In genomic region chr15:99158626-99159412, GRCh38 we compare ENCODE assay signal across 25 cellular contexts. TPM values are rescaled to one million over a fixed set of nuclear protein-coding genes. Genes with fewer than 3 reads are reported as not detected.
DNase-seq lines count a peak whose midpoint lies in the region; ATAC-seq and TF ChIP-seq lines count a peak whose summit lies in the region.
"Had no signal": no experiment of that assay in that cellular context is flagged by ENCODE, and none has a peak within 500 bp of the region (broad histone marks: within the 10 kb centered on the region; RNA-seq: fewer than 3 reads in every experiment).

No MANE protein-coding gene starts in this region.

- no peak overlapping the region for H3K4ac ChIP-seq in mesendoderm (ENCODE audit: low read depth, low read length)

- H3K79me2 ChIP-seq in GM23338 (replicated peaks; ENCODE audit: insufficient read depth) (no peaks in the 10 kb centered on the region), mesendoderm (ENCODE audit: control insufficient read depth, insufficient read depth, low read length) (no peaks in the 10 kb centered on the region), OCI-LY7 (ENCODE audit: insufficient read depth, low read depth, low read length) (no peaks in the 10 kb centered on the region)

- no peak for TF ChIP-seq POLR2A in Peyer's patch (IDR thresholded peaks at IDR 0.05)

- H3K27me3 ChIP-seq in GM23338 (ENCODE audit: insufficient read depth), result no peaks in the 10 kb centered on the region
- H3K27me3 ChIP-seq in mesendoderm (ENCODE audit: insufficient read depth, low read length, poor library complexity), result no peaks in the 10 kb centered on the region
- no peaks in the 10 kb centered on the region for H3K27me3 ChIP-seq in Peyer's patch
- no peaks in the 10 kb centered on the region for H3K27me3 ChIP-seq in lower lobe of right lung (ENCODE audit: low read depth)
- H3K27me3 ChIP-seq: right atrium auricular region, SJCRH30, stomach had no signal

- peaks cover 5% of the 10 kb centered on the region for H3K4me1 Mint-ChIP-seq in GM23338
- H3K4me1 Mint-ChIP-seq in neural crest cell, result peaks cover 14% of the 10 kb centered on the region

- CTCF ChIA-PET in OCI-LY7 (lab: Charles Lee; ENCODE audit: unreplicated experiment), result no interaction called here

- H3K36me3 ChIP-seq in GM23338 (ENCODE audit: insufficient read depth), result no peaks in the 10 kb centered on the region
- H3K36me3 ChIP-seq in mesendoderm (ENCODE audit: control insufficient read depth, insufficient read depth, low read length), result no peaks in the 10 kb centered on the region
- H3K36me3 ChIP-seq in Peyer's patch, result peaks cover 0 to 14% (median 0%) of the 10 kb centered on the region in 3 donors
- peaks cover 20% of the 10 kb centered on the region for H3K36me3 ChIP-seq in lower lobe of right lung
- no peaks in the 10 kb centered on the region for H3K36me3 ChIP-seq in OCI-LY7 (ENCODE audit: insufficient read depth, low read length)

- H3K27ac ChIP-seq in GM23338 (ENCODE audit: low read depth), result no peak overlapping the region
- no peak overlapping the region for H3K27ac ChIP-seq in coronary artery
- H3K27ac ChIP-seq in mesendoderm (ENCODE audit: low read depth, low read length), result no peak overlapping the region
- no peak overlapping the region for H3K27ac ChIP-seq in Peyer's patch
- H3K27ac ChIP-seq in lower lobe of right lung, result no peak overlapping the region
- H3K27ac ChIP-seq in OCI-LY7 (ENCODE audit: low read depth, low read length, poor library complexity, severe bottlenecking), result no peak overlapping the region
- H3K27ac ChIP-seq: C4-2B, right atrium auricular region, SJCRH30 had no signal

- ATAC-seq in GM23338, result no peak
- ATAC-seq in lower lobe of right lung, result no peak
- ATAC-seq: activated naive CD4-positive, alpha-beta T cell treated with anti-CD3 and anti-CD28 coated beads, Interleukin-2, amount 50 U/mL, for 72 hours; Panc1 had no signal

- no peaks in the 10 kb centered on the region for H3K79me1 ChIP-seq in mesendoderm (ENCODE audit: low read length)

- H3K4me2 ChIP-seq in GM23338 (no peak overlapping the region), mesendoderm (ENCODE audit: low read length) (no peak overlapping the region), OCI-LY7 (ENCODE audit: low read length) (no peak overlapping the region)

- H4K5ac ChIP-seq in mesendoderm (ENCODE audit: low read length), result no peak overlapping the region

- no peak overlapping the region for H3K9ac ChIP-seq in mesendoderm (ENCODE audit: low read length)

- no peaks in the 10 kb centered on the region for H3K9me3 Mint-ChIP-seq in GM23338
- peaks cover 3% of the 10 kb centered on the region for H3K9me3 Mint-ChIP-seq in neural crest cell
- H3K9me3 Mint-ChIP-seq: activated CD4-positive, alpha-beta T cell treated with anti-CD3 and anti-CD28 coated beads, Interleukin-2, amount 10 ng/mL, durations not matched to agents 24 days and 14 days; activated naive CD4-positive, alpha-beta T cell treated with anti-CD3 and anti-CD28 coated beads, Interleukin-2, amount 50 U/mL, for 72 hours; activated T-helper 1 cell treated with anti-CD3 and anti-CD28 coated beads, Interleukin-12 subunit alpha, Interleukin-12 subunit beta, Interleukin-2, Interleukin-4 antibody, amounts not matched to agents 30 ng/mL and 10 ng/mL and 1 ng/mL, durations not matched to agents 14 hours and 24 hours and 36 hours; immature natural killer cell; type B pancreatic cell had no signal

- no peaks in the 10 kb centered on the region for H3K9me3 ChIP-seq in Peyer's patch
- no peaks in the 10 kb centered on the region for H3K9me3 ChIP-seq in lower lobe of right lung
- no peaks in the 10 kb centered on the region for H3K9me3 ChIP-seq in OCI-LY7 (ENCODE audit: low read length)
- H3K9me3 ChIP-seq: right atrium auricular region, SJCRH30, stomach had no signal

- TF ChIP-seq CTCF in GM23338 (conservative IDR thresholded peaks at IDR 0.05; ENCODE audit: low read depth in 2 of 2) (no peak), coronary artery (IDR thresholded peaks at IDR 0.05) (no peak), neural crest cell (conservative IDR thresholded peaks at IDR 0.05) (no peak), Peyer's patch (IDR thresholded peaks at IDR 0.05) (no peak), lower lobe of right lung (IDR thresholded peaks at IDR 0.05) (no peak), OCI-LY7 (conservative IDR thresholded peaks at IDR 0.05; ENCODE audit: low read length) (no peak)

- H3K4me3 Mint-ChIP-seq in GM23338, result no peak overlapping the region
- no peak overlapping the region for H3K4me3 Mint-ChIP-seq in neural crest cell
- H3K4me3 Mint-ChIP-seq: activated CD4-positive, alpha-beta T cell treated with anti-CD3 and anti-CD28 coated beads, Interleukin-2, amount 10 ng/mL, durations not matched to agents 24 days and 14 days; activated T-helper 1 cell treated with anti-CD3 and anti-CD28 coated beads, Interleukin-12 subunit alpha, Interleukin-12 subunit beta, Interleukin-2, Interleukin-4 antibody, amounts not matched to agents 30 ng/mL and 10 ng/mL and 1 ng/mL, durations not matched to agents 14 hours and 24 hours and 36 hours; immature natural killer cell; type B pancreatic cell had no signal

- H3K36me3 Mint-ChIP-seq in GM23338 (ENCODE audit: low read depth) (peaks cover 3% of the 10 kb centered on the region; the same call in 1 of the 3 replicates), neural crest cell (ENCODE audit: low read depth) (peaks cover 34% of the 10 kb centered on the region)
- H3K36me3 Mint-ChIP-seq: activated naive CD4-positive, alpha-beta T cell treated with anti-CD3 and anti-CD28 coated beads, Interleukin-2, amount 50 U/mL, for 72 hours; immature natural killer cell had no signal

- H3K9me2 ChIP-seq in GM23338 (ENCODE audit: insufficient read depth) (no peaks in the 10 kb centered on the region), OCI-LY7 (ENCODE audit: insufficient read depth, low read length) (no peaks in the 10 kb centered on the region)

- DNase-seq in ACHN (peak; percentile 22), GM23338 (ENCODE audit: low spot score) (no peak), coronary artery (ENCODE audit: low spot score) (peak; percentile 53), neural crest cell (ENCODE audit: low read depth, low spot score) (no peak), mesendoderm (no peak), Peyer's patch (no peak), lower lobe of right lung (no peak), OCI-LY7 (ENCODE audit: low spot score) (no peak)
- DNase-seq: activated CD4-positive, alpha-beta T cell treated with anti-CD3 and anti-CD28 coated beads, Interleukin-2, amount 10 ng/mL, durations not matched to agents 24 days and 14 days; aorta; dermis blood vessel endothelial cell; foreskin fibroblast; immature natural killer cell; NCI-H1105 treated with DMSO at 0.1 percent for 48 hours; NCI-H510A; occipital lobe; SJCRH30; stomach; T-helper 1 cell had no signal

- in situ Hi-C loops in ACHN (cut with HindIII; ENCODE audit: low pct_ligation_motif_present, low pct_unique_long_range_greater_than_20kb, low sequenced_read_pairs), result no loop called here

- H3K4me3 ChIP-seq in GM23338, result no peak overlapping the region
- H3K4me3 ChIP-seq in coronary artery, result no peak overlapping the region
- H3K4me3 ChIP-seq in mesendoderm (ENCODE audit: low read length), result no peak overlapping the region
- H3K4me3 ChIP-seq in Peyer's patch, result no peak overlapping the region
- no peak overlapping the region for H3K4me3 ChIP-seq in lower lobe of right lung
- no peak overlapping the region for H3K4me3 ChIP-seq in OCI-LY7 (ENCODE audit: low read depth, low read length, poor library complexity, severe bottlenecking)
- H3K4me3 ChIP-seq: right atrium auricular region, SJCRH30, stomach had no signal

- H3K18ac ChIP-seq in mesendoderm (ENCODE audit: low read length), result no peak overlapping the region

- no peak overlapping the region for H3K56ac ChIP-seq in mesendoderm (ENCODE audit: low read length)

- no TSS peak for BruUV-seq in OCI-LY7 (replicated peaks; lab: Mats Ljungman, UMichigan)

- H2AFZ ChIP-seq in GM23338 (no peak overlapping the region), OCI-LY7 (ENCODE audit: low read length) (no peak overlapping the region)

- H3F3A ChIP-seq in GM23338 (replicated peaks; ENCODE audit: low read depth), result no peaks in the 10 kb centered on the region

- H2BK15ac ChIP-seq in mesendoderm (replicated peaks; ENCODE audit: low read depth), result no peak overlapping the region

- H3K23ac ChIP-seq in mesendoderm (ENCODE audit: low read length), result no peak overlapping the region

- H3K27ac Mint-ChIP-seq in GM23338, result peak overlapping the region; percentile 36; the same call in 1 of the 2 replicates
- peak overlapping the region; percentile 73 for H3K27ac Mint-ChIP-seq in neural crest cell (ENCODE audit: unreplicated experiment)
- H3K27ac Mint-ChIP-seq: activated CD4-positive, alpha-beta T cell treated with anti-CD3 and anti-CD28 coated beads, Interleukin-2, amount 10 ng/mL, durations not matched to agents 24 days and 14 days; activated T-helper 1 cell treated with anti-CD3 and anti-CD28 coated beads, Interleukin-12 subunit alpha, Interleukin-12 subunit beta, Interleukin-2, Interleukin-4 antibody, amounts not matched to agents 30 ng/mL and 10 ng/mL and 1 ng/mL, durations not matched to agents 14 hours and 24 hours and 36 hours; immature natural killer cell; type B pancreatic cell had no signal

- H4K8ac ChIP-seq in mesendoderm (ENCODE audit: low read depth, low read length), result no peak overlapping the region

- H2AK5ac ChIP-seq in mesendoderm (ENCODE audit: low read length), result no peak overlapping the region

- H4K20me1 ChIP-seq in GM23338 (replicated peaks; ENCODE audit: insufficient read depth), result no peaks in the 10 kb centered on the region
- no peaks in the 10 kb centered on the region for H4K20me1 ChIP-seq in OCI-LY7 (ENCODE audit: insufficient read depth, low read length)

- WGBS in mesendoderm (ENCODE audit: extremely low coverage, insufficient coverage, low lambda C conversion rate), result no CpG with 5 or more reads among the region's 6 CpGs

- peaks cover 9% of the 10 kb centered on the region; the same call in 1 of the 2 replicates for H3K4me1 ChIP-seq in GM23338 (ENCODE audit: insufficient read depth)
- peaks cover 4% of the 10 kb centered on the region for H3K4me1 ChIP-seq in mesendoderm (ENCODE audit: control insufficient read depth, low read depth, low read length)
- no peaks in the 10 kb centered on the region for H3K4me1 ChIP-seq in Peyer's patch
- no peaks in the 10 kb centered on the region for H3K4me1 ChIP-seq in lower lobe of right lung
- no peaks in the 10 kb centered on the region for H3K4me1 ChIP-seq in OCI-LY7 (ENCODE audit: insufficient read depth, low read length, poor library complexity, severe bottlenecking)

- no peak overlapping the region for H2BK120ac ChIP-seq in mesendoderm (ENCODE audit: low read depth, low read length)

- POLR2A ChIA-PET in OCI-LY7 (lab: Charles Lee), result interaction anchor here (1.4 kb wide), 1 partner anchor 85 kb away, joined by 3 read pairs; no protein-coding TSS in a partner anchor

- H3K27me3 Mint-ChIP-seq in GM23338 (ENCODE audit: insufficient read depth, low read depth, poor library complexity) (peaks cover 4% of the 10 kb centered on the region), neural crest cell (ENCODE audit: low read depth) (no peaks in the 10 kb centered on the region)
- H3K27me3 Mint-ChIP-seq: activated CD4-positive, alpha-beta T cell treated with anti-CD3 and anti-CD28 coated beads, Interleukin-2, amount 10 ng/mL, durations not matched to agents 24 days and 14 days; type B pancreatic cell had no signal

- intact Hi-C loops in lower lobe of right lung (cut with DNase I) (no loop called here), OCI-LY7 (cut with micrococcal nuclease; ENCODE audit: unreplicated experiment) (no loop called here)

- no peak overlapping the region for H2BK5ac ChIP-seq in mesendoderm (ENCODE audit: low read length)

RNA-seq across cellular contexts. Expression of gene SYNM, which starts 53.9 kb away (rescaled TPM):
- 2.9 and 3.5 TPM in 2 replicates for total RNA-seq in GM23338 (2014; rRNA removed; shearing (Covaris generic))
- polyA plus RNA-seq in GM23338 (2016; fragmentation: Nextera tagmentation; extraction: Ambion mirVana), result 0.73 and 0.74 TPM in 2 replicates
- total RNA-seq in neural crest cell, result 3.1 and 3.5 TPM in 2 replicates
- polyA plus RNA-seq in mesendoderm (2013, experiment 1 of 2), result 1.8 TPM
- polyA plus RNA-seq in mesendoderm (2013, experiment 2 of 2), result 1.8 TPM
- total RNA-seq in Peyer's patch, result 10 to 100 TPM in 3 of 4 donors, 1 to 10 TPM in 1; 6.0 to 38.5 (median 15.6) TPM
- 26.8 TPM for total RNA-seq in lower lobe of right lung
- 0.41 and 0.49 TPM in 2 replicates for total RNA-seq in OCI-LY7 (2014; rRNA removed; shearing (Covaris generic))
- 0.08 TPM in 1 of 2 replicates, not detected in the other for total RNA-seq in OCI-LY7 (2022)
- polyA plus RNA-seq: immature natural killer cell had no signal

Comparison
In these comparisons a context has a peak if more than half of its experiments do, and no peak if none do; other contexts are left out.
1. DNase-seq: peak in ACHN (single experiment) and coronary artery (single experiment); none in GM23338 (single experiment), neural crest cell (single experiment), mesendoderm (single experiment), Peyer's patch (0 of 3), lower lobe of right lung (single experiment) and OCI-LY7 (single experiment).